ENCODE assay signal across 19 cellular contexts in the genomic region with DNA sequence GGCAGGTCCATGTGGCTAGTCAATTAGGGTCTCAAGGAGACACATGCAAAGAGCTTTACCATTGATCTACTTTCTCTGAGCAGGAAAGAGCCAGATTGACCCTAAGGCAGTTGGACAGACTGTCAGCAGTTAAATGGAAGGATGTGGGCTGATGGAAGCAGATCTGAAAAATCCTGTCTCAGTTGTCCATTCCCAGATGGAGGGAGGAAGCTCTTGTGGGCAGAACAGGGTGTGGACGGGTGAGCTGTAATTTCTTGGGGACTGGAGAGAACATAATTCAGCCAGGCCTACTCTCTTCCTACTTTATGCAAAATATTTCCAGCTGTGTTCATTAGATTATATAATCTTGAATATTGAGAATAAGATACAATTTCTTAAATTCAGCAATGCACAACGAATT.
A peak's percentile ranks its signal among the peaks of the same experiment; 100 is the strongest.
DNase-seq lines count a peak whose midpoint lies in the region; ATAC-seq, FAIRE-seq and TF ChIP-seq lines count a peak whose summit lies in the region.
"Had no signal": no experiment of that assay in that cellular context is flagged by ENCODE, and none has a peak within 500 bp of the region (broad histone marks: within the 10 kb centered on the region; RNA-seq: fewer than 3 reads in every experiment).

No MANE protein-coding gene starts in this region.

- H3K4me2 ChIP-seq in PC-3 (ENCODE audit: low read length): no peak overlapping the region

- BruUV-seq in PC-3 (replicated peaks; lab: Mats Ljungman, UMichigan): no TSS peak

- TF ChIP-seq CTCF in AG10803 (conservative IDR thresholded peaks at IDR 0.05; ENCODE audit: low read length): no peak
- TF ChIP-seq CTCF in bronchial epithelial cell (IDR thresholded peaks at IDR 0.05; ENCODE audit: insufficient read depth, low read length, severe bottlenecking): no peak
- TF ChIP-seq CTCF in PC-3 (conservative IDR thresholded peaks at IDR 0.05; ENCODE audit: low read depth, low read length): no peak

- H2AFZ ChIP-seq in PC-3 (ENCODE audit: low read length): no peak overlapping the region
- H2AFZ ChIP-seq: GM23248 had no signal

- FAIRE-seq in bronchial epithelial cell (lab: Jason Lieb, UNC): peak; percentile 86
- FAIRE-seq: A204.1, D721Med, G401.6, GM12892, H54 had no signal

- DNase-seq in AG10803 (ENCODE audit: low read depth) (peak; percentile 27), GM03348 (ENCODE audit: low spot score) (peak; percentile 29), bronchial epithelial cell (ENCODE audit: low read depth) (peak; percentile 7), myocyte (ENCODE audit: low read depth) (peak; percentile 37), posterior vena cava (ENCODE audit: low spot score) (no peak), posterior cingulate gyrus (no peak), PC-3 (no peak)
- DNase-seq: CD8-positive, alpha-beta T cell; COR-L47; DMS153; DMS79 treated with DMSO at 0.1 percent for 48 hours; EL; GM23248 had no signal

- H3K4me3 ChIP-seq in AG10803 (ENCODE audit: low read length) (no peak overlapping the region), bronchial epithelial cell (ENCODE audit: low read depth, low read length) (no peak overlapping the region), PC-3 (ENCODE audit: low read length) (no peak overlapping the region)
- H3K4me3 ChIP-seq: GM23248 had no signal

- POLR2A ChIA-PET in PC-3 (lab: Charles Lee; ENCODE audit: unreplicated experiment): no interaction called here

- intact Hi-C loops in posterior vena cava (cut with DNase I) (no loop called here), posterior cingulate gyrus (cut with DNase I) (no loop called here), PC-3 (cut with micrococcal nuclease) (no loop called here)

- no peaks in the 10 kb centered on the region for H3K79me2 ChIP-seq in PC-3 (ENCODE audit: low read length)

- CTCF ChIA-PET in PC-3 (lab: Charles Lee): no interaction called here

- H3K9me2 ChIP-seq in PC-3 (replicated peaks; ENCODE audit: low read length): no peaks in the 10 kb centered on the region

- H3K36me3 ChIP-seq in bronchial epithelial cell (ENCODE audit: control insufficient read depth, insufficient read depth, low read length) (no peaks in the 10 kb centered on the region), PC-3 (ENCODE audit: low read depth, low read length) (no peaks in the 10 kb centered on the region)

- no peak for ATAC-seq in GM18909 (IDR thresholded peaks at IDR 0.05; ENCODE audit: poor library complexity, unreplicated experiment)
- no peak for ATAC-seq in PC-3
- ATAC-seq: CD8-positive, alpha-beta T cell had no signal

- no peaks in the 10 kb centered on the region for H3F3A ChIP-seq in PC-3 (ENCODE audit: low read length, unreplicated experiment)

- H4K20me1 ChIP-seq in PC-3 (ENCODE audit: low read length): no peaks in the 10 kb centered on the region

- no peaks in the 10 kb centered on the region for H3K27me3 ChIP-seq in bronchial epithelial cell (ENCODE audit: control insufficient read depth, insufficient read depth, low read length)
- no peaks in the 10 kb centered on the region for H3K27me3 ChIP-seq in PC-3 (ENCODE audit: low read length)

- no peak overlapping the region for H3K27ac ChIP-seq in PC-3 (ENCODE audit: low read length)
- H3K27ac ChIP-seq: GM23248 had no signal

- H3K9ac ChIP-seq in PC-3 (ENCODE audit: low read length): no peak overlapping the region
- H3K9ac ChIP-seq: GM23248 had no signal

- H3K9me3 ChIP-seq in PC-3 (ENCODE audit: low read length): no peaks in the 10 kb centered on the region

- H3K4me1 ChIP-seq in PC-3 (ENCODE audit: insufficient read depth, low read length): peaks cover 25% of the 10 kb centered on the region

Comparison
In these comparisons a context has a peak if more than half of its experiments do, and no peak if none do; other contexts are left out.
1. DNase-seq: peak in AG10803 (single experiment), GM03348 (single experiment), bronchial epithelial cell (single experiment) and myocyte (single experiment); none in posterior vena cava (single experiment), posterior cingulate gyrus (0 of 10) and PC-3 (single experiment).